In genomic region chr19:51188227-51188559, GRCh38 we compare ENCODE assay signal across 12 cellular contexts. TPM values are rescaled to one million over a fixed set of nuclear protein-coding genes. Genes with fewer than 3 reads are reported as not detected.
"Had no signal": no experiment of that assay in that cellular context is flagged by ENCODE, and none has a peak within 500 bp of the region (broad histone marks: within the 10 kb centered on the region; RNA-seq: fewer than 3 reads in every experiment).

No MANE protein-coding gene starts in this region.

- H3K9ac ChIP-seq: GM23248, KMS-11 had no signal

- H2AFZ ChIP-seq: GM23248 had no signal

- H3K4me2 ChIP-seq: KMS-11 had no signal

- ATAC-seq: HCT116 had no signal

- H3K4me3 ChIP-seq: GM23248, HAP-1 had no signal

- H3K9me3 ChIP-seq: HAP-1 had no signal

- H3K36me3 ChIP-seq: HAP-1 had no signal

- DNase-seq: GM23248, GOT3, H7, HFFc6, IMR-90, KBM-7 had no signal

- H3K27ac ChIP-seq: GM23248, HL-60, KMS-11 had no signal

- H3K4me1 ChIP-seq: HAP-1 had no signal

RNA-seq across cellular contexts. Expression of gene CD33, which starts 36.7 kb away (rescaled TPM):
- total RNA-seq: GM23248, HFFc6, IMR-90 had no signal
- polyA plus RNA-seq: IMR-90 had no signal

RNA-seq across cellular contexts. Expression of gene SIGLEC7, which starts 46.1 kb away (rescaled TPM):
- total RNA-seq: GM23248, H4, H7, HFFc6, HT1080, IMR-90 had no signal
- polyA plus RNA-seq: GM23248, IMR-90 had no signal
